31 cellular contexts compared by ENCODE assay signal in the genomic region with DNA sequence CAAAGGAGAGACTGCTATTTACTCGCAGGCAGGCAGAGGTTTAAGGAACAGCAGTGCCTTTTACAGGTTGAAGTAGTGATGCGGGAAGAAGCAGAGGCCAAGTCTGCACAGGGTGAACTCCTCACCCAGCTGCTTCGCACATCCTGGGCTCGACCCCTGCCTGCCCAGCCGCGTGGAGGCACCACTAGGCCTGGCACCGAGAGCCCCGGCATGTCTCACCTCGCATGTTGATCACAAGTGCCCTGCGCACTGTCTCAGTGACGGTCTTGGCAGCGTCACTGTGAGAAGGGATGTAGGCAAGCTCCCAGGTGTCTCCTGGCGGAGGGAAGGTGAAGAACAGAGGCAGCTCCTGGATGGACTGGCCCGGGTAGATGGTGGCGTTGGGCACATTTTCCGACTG.
"Had no signal": no experiment of that assay in that cellular context is flagged by ENCODE, and none has a peak within 500 bp of the region (broad histone marks: within the 10 kb centered on the region; RNA-seq: fewer than 3 reads in every experiment).

No MANE protein-coding gene starts in this region.

- DNase-seq: activated B cell treated with CpG ODN at 0.5 μM for 24 hours; activated CD4-positive, alpha-beta T cell treated with anti-CD3 and anti-CD28 coated beads for 48 hours; activated CD4-positive, alpha-beta T cell treated with anti-CD3 and anti-CD28 coated beads, Interleukin-2, amount 50 U/mL, for 1 hour; activated CD4-positive, alpha-beta T cell treated with anti-CD3 and anti-CD28 coated beads, Interleukin-2, amount 50 U/mL, for 48 hours; activated CD8-positive, alpha-beta memory T cell treated with anti-CD3 and anti-CD28 coated beads for 24 hours; activated CD8-positive, alpha-beta T cell treated with anti-CD3 and anti-CD28 coated beads for 36 hours; activated effector memory CD4-positive, alpha-beta T cell treated with Interleukin-2 at 50 U/mL for 16 hours; activated gamma-delta T cell treated with Interleukin-2 at 50 U/mL for 16 hours; activated naive CD4-positive, alpha-beta T cell treated with Interleukin-2 at 50 U/mL for 16 hours; activated naive CD8-positive, alpha-beta T cell treated with anti-CD3 and anti-CD28 coated beads for 36 hours; activated naive CD8-positive, alpha-beta T cell treated with anti-CD3 and anti-CD28 coated beads, Interleukin-2, amount 50 U/mL, for 24 hours; activated T-cell treated with anti-CD3 and anti-CD28 coated beads, Interleukin-2, amount 50 U/mL, for 4 hours; adrenal gland; amygdala; body of pancreas; caudate nucleus; cortex of kidney; dermis blood vessel endothelial cell; effector CD4-positive, alpha-beta T cell; effector memory CD8-positive, alpha-beta T cell; erythroblast; foreskin keratinocyte; gastrocnemius medialis; glutamatergic neuron; T-helper 1 cell; T-helper 17 cell; T1000; WERI-Rb-1 had no signal

- ATAC-seq: activated CD4-positive, CD25-positive, alpha-beta regulatory T cell treated with anti-CD3 and anti-CD28 coated beads, Interleukin-2, amount 50 U/mL, for 24 hours; activated CD8-positive, alpha-beta T cell treated with anti-CD3 and anti-CD28 coated beads for 36 hours; activated naive CD8-positive, alpha-beta T cell treated with anti-CD3 and anti-CD28 coated beads, Interleukin-2, amount 50 U/mL, for 24 hours; activated T-cell treated with anti-CD3 and anti-CD28 coated beads, Interleukin-2, amount 50 U/mL, for 4 hours; activated T-helper 17 cell treated with anti-CD3 and anti-CD28 coated beads, Interleukin-2, amount 50 U/mL, for 72 hours; body of pancreas; effector memory CD8-positive, alpha-beta T cell; foreskin keratinocyte; gastrocnemius medialis; T-helper 17 cell had no signal

- H3K27ac ChIP-seq: adrenal gland, body of pancreas, esophagus muscularis mucosa, foreskin keratinocyte, gastrocnemius medialis, WERI-Rb-1 had no signal

- H3K4me1 ChIP-seq: adrenal gland, body of pancreas, esophagus muscularis mucosa, foreskin keratinocyte, gastrocnemius medialis had no signal

- H3K27me3 ChIP-seq: adrenal gland, body of pancreas, esophagus muscularis mucosa, gastrocnemius medialis had no signal

- H3K4me3 ChIP-seq: adrenal gland, body of pancreas, esophagus muscularis mucosa, gastrocnemius medialis had no signal

- H3K9me3 ChIP-seq: adrenal gland, body of pancreas, esophagus muscularis mucosa, gastrocnemius medialis had no signal
